Comparison of ENCODE assay signal across 24 cellular contexts in genomic region chr2:120367649-120368048, GRCh38. TPM values are rescaled to one million over a fixed set of nuclear protein-coding genes. Genes with fewer than 3 reads are reported as not detected.
DNase-seq lines count a peak whose midpoint lies in the region; ATAC-seq and TF ChIP-seq lines count a peak whose summit lies in the region.
"Had no signal": no experiment of that assay in that cellular context is flagged by ENCODE, and none has a peak within 500 bp of the region (broad histone marks: within the 10 kb centered on the region; RNA-seq: fewer than 3 reads in every experiment).

No MANE protein-coding gene starts in this region.

- H3K27ac Mint-ChIP-seq in type B pancreatic cell, result no peak overlapping the region
- H3K27ac Mint-ChIP-seq: activated T-helper 2 cell treated with anti-CD3 and anti-CD28 coated beads, Interferon-gamma antibody, Interleukin-2, Interleukin-4, amounts not matched to agents 10 μg/mL and 5 μg/mL and 100 μg/mL, durations not matched to agents 14 hours and 24 hours and 36 hours had no signal

- peaks cover 19 to 78% (median 62%) of the 10 kb centered on the region in 10 experiments for H3K4me1 ChIP-seq in BLaER1 treated with 17β-estradiol and CSF1 and Interleukin-3, amounts not matched to agents 10 nM and 100 nM
- H3K4me1 ChIP-seq: vagina had no signal

- H3K9me3 ChIP-seq in BLaER1 treated with 17β-estradiol and CSF1 and Interleukin-3, amounts not matched to agents 10 nM and 100 nM (replicated peaks in 1 of 11), result peaks cover 0 to 6% (median 0%) of the 10 kb centered on the region in 11 experiments; a peak in 1 of 22 replicates
- H3K9me3 ChIP-seq: neutrophil, vagina had no signal

- H3K36me3 Mint-ChIP-seq in type B pancreatic cell, result no peaks in the 10 kb centered on the region

- H3K9ac ChIP-seq in BLaER1 treated with 17β-estradiol and CSF1 and Interleukin-3, amounts not matched to agents 10 nM and 100 nM, result peak overlapping the region in 4 of 11 experiments; percentile 0 to 20 (median 14); a peak in 5 of 22 replicates

- DNase-seq in HT1080 (ENCODE audit: low read depth) (peak; percentile 90), T1000 (lab: John Stamatoyannopoulos, UW) (peak; percentile 65), kidney glomerular epithelial cell (lab: John Stamatoyannopoulos, UW) (peak; percentile 78), AG08396 (ENCODE audit: low spot score) (no peak), type B pancreatic cell (ENCODE audit: extremely low spot score, unreplicated experiment) (no peak)
- DNase-seq: activated CD4-positive, alpha-beta T cell treated with anti-CD3 and anti-CD28 coated beads for 1 hour; cerebellar nuclear complex; COR-L47; effector memory CD4-positive, alpha-beta T cell; Kasumi-1; midbrain; NK-92 treated with Interleukin-12 subunit alpha and Interleukin-12 subunit beta, amount 100 ng/mL, for 24 hours; SHP77 had no signal

- no peak overlapping the region for H3K4me3 Mint-ChIP-seq in type B pancreatic cell

- H3K4me2 ChIP-seq in BLaER1 treated with 17β-estradiol and CSF1 and Interleukin-3, amounts not matched to agents 10 nM and 100 nM, result peak overlapping the region; percentile 37 to 93 (median 79)
- H3K4me2 ChIP-seq: hepatocyte had no signal

- peak overlapping the region in 1 of 10 experiments; percentile 33; a peak in 1 of 20 replicates for H3K4me3 ChIP-seq in BLaER1 treated with 17β-estradiol and CSF1 and Interleukin-3, amounts not matched to agents 10 nM and 100 nM
- H3K4me3 ChIP-seq: GM12878, hepatocyte, vagina had no signal

- H3K27ac ChIP-seq in BLaER1 treated with 17β-estradiol and CSF1 and Interleukin-3, amounts not matched to agents 10 nM and 100 nM, result peak overlapping the region in 5 of 11 experiments; percentile 5 to 38 (median 10); a peak in 5 of 22 replicates
- H3K27ac ChIP-seq: hepatocyte, neutrophil, vagina had no signal

- no peak for TF ChIP-seq CTCF in type B pancreatic cell (conservative IDR thresholded peaks at IDR 0.05)

- ATAC-seq in GM21717 (IDR thresholded peaks at IDR 0.05; ENCODE audit: unreplicated experiment) (no peak), HG02798 (IDR thresholded peaks at IDR 0.05; ENCODE audit: poor library complexity, unreplicated experiment) (no peak)
- ATAC-seq: GM12878 had no signal

- no peaks in the 10 kb centered on the region; a peak in 1 of 22 replicates for H4K20me1 ChIP-seq in BLaER1 treated with 17β-estradiol and CSF1 and Interleukin-3, amounts not matched to agents 10 nM and 100 nM

- peaks cover 12% of the 10 kb centered on the region for H3K27me3 Mint-ChIP-seq in type B pancreatic cell

- H3K27me3 ChIP-seq in BLaER1 treated with 17β-estradiol and CSF1 and Interleukin-3, amounts not matched to agents 10 nM and 100 nM, result no peaks in the 10 kb centered on the region
- H3K27me3 ChIP-seq: hepatocyte, vagina had no signal

- H3K36me3 ChIP-seq in BLaER1 treated with 17β-estradiol and CSF1 and Interleukin-3, amounts not matched to agents 10 nM and 100 nM, result no peaks in the 10 kb centered on the region
- H3K36me3 ChIP-seq: neutrophil, vagina had no signal

- H3K9me3 Mint-ChIP-seq in type B pancreatic cell, result no peaks in the 10 kb centered on the region
- H3K9me3 Mint-ChIP-seq: activated T-helper 2 cell treated with anti-CD3 and anti-CD28 coated beads, Interferon-gamma antibody, Interleukin-2, Interleukin-4, amounts not matched to agents 10 μg/mL and 5 μg/mL and 100 μg/mL, durations not matched to agents 14 hours and 24 hours and 36 hours had no signal

- peaks cover 5% of the 10 kb centered on the region for H3K4me1 Mint-ChIP-seq in type B pancreatic cell (ENCODE audit: unreplicated experiment)

RNA-seq across cellular contexts. Expression of gene INHBB, which starts 21.7 kb away (rescaled TPM):
- total RNA-seq in HT1080 (2014; rRNA removed; shearing (Covaris generic)), result 1.8 and 2.2 TPM in 2 replicates
- polyA plus RNA-seq in HT1080 (2015; cell fraction: cytosol; rRNA removed), result 2.9 and 3.2 TPM in 2 replicates
- polyA plus RNA-seq in HT1080 (2015; cell fraction: nucleus; rRNA removed), result 3.2 and 4.9 TPM in 2 replicates
- 4.9 and 7.5 TPM in 2 replicates for total RNA-seq in type B pancreatic cell (ENCODE audit: low replicate concordance)
- total RNA-seq: activated T-helper 2 cell treated with anti-CD3 and anti-CD28 coated beads, Interferon-gamma antibody, Interleukin-2, Interleukin-4, amounts not matched to agents 10 μg/mL and 5 μg/mL and 100 μg/mL, durations not matched to agents 14 hours and 24 hours and 36 hours; fibroblast of lung; G401; T-helper 2 cell treated with Interferon-gamma antibody and Interleukin-4, amounts not matched to agents 100 ng/mL and 5 ng/mL, for 36 hours had no signal
- polyA plus RNA-seq: GM12878 had no signal

Comparison
In these comparisons a context has a peak if more than half of its experiments do, and no peak if none do; other contexts are left out.
1. DNase-seq: peak in HT1080 (single experiment), T1000 (single experiment) and kidney glomerular epithelial cell (single experiment); none in AG08396 (single experiment) and type B pancreatic cell (single experiment).